ENCODE assay signal across 36 cellular contexts in genomic region chr12:112782921-112783320, GRCh38. TPM values are rescaled to one million over a fixed set of nuclear protein-coding genes. Genes with fewer than 3 reads are reported as not detected.
"Had no signal": no experiment of that assay in that cellular context is flagged by ENCODE, and none has a peak within 500 bp of the region (broad histone marks: within the 10 kb centered on the region; RNA-seq: fewer than 3 reads in every experiment).

No MANE protein-coding gene starts in this region.

- H3K4me1 Mint-ChIP-seq: activated B cell treated with CpG ODN at 0.5 μM for 24 hours, T-helper 17 cell had no signal

- H3K9me3 ChIP-seq: gastrocnemius medialis, heart left ventricle had no signal

- H3K4me1 ChIP-seq: foreskin keratinocyte, gastrocnemius medialis, heart left ventricle had no signal

- H3K36me3 ChIP-seq: brain microvascular endothelial cell, gastrocnemius medialis, heart left ventricle, WERI-Rb-1 had no signal

- H3K27ac ChIP-seq: brain microvascular endothelial cell, foreskin keratinocyte, gastrocnemius medialis, heart left ventricle, WERI-Rb-1 had no signal

- H3K36me3 Mint-ChIP-seq: activated naive CD8-positive, alpha-beta T cell had no signal

- H3K27ac Mint-ChIP-seq: activated B cell treated with CpG ODN at 0.5 μM for 24 hours; activated CD8-positive, alpha-beta T cell treated with anti-CD3 and anti-CD28 coated beads for 36 hours; activated naive CD8-positive, alpha-beta T cell; activated T-cell treated with anti-CD3 and anti-CD28 coated beads, Interleukin-2, amount 50 U/mL, for 72 hours; effector memory CD8-positive, alpha-beta T cell; T-helper 17 cell; T-helper 2 cell treated with Interferon-gamma antibody and Interleukin-4, amounts not matched to agents 5 μg/mL and 100 μg/mL, for 36 hours had no signal

- H3K27me3 ChIP-seq: brain microvascular endothelial cell, gastrocnemius medialis had no signal

- ATAC-seq: activated CD4-positive, CD25-positive, alpha-beta regulatory T cell treated with anti-CD3 and anti-CD28 coated beads, Interleukin-2, amount 50 U/mL, for 24 hours; activated CD8-positive, alpha-beta T cell treated with anti-CD3 and anti-CD28 coated beads for 36 hours; activated T-cell treated with anti-CD3 and anti-CD28 coated beads, Interleukin-2, amount 50 U/mL, for 72 hours; effector memory CD8-positive, alpha-beta T cell; esophagus mucosa; foreskin keratinocyte; gastrocnemius medialis; heart left ventricle; T-helper 17 cell had no signal

- H3K4me3 ChIP-seq: gastrocnemius medialis, heart left ventricle had no signal

- DNase-seq: activated B cell treated with CpG ODN at 0.5 μM for 24 hours; activated CD4-positive, alpha-beta T cell treated with anti-CD3 and anti-CD28 coated beads for 48 hours; activated CD4-positive, alpha-beta T cell treated with anti-CD3 and anti-CD28 coated beads, Interleukin-2, amount 50 U/mL, for 1 hour; activated CD4-positive, alpha-beta T cell treated with anti-CD3 and anti-CD28 coated beads, Interleukin-2, amount 50 U/mL, for 48 hours; activated CD8-positive, alpha-beta memory T cell treated with anti-CD3 and anti-CD28 coated beads for 24 hours; activated CD8-positive, alpha-beta T cell treated with anti-CD3 and anti-CD28 coated beads for 36 hours; activated effector memory CD4-positive, alpha-beta T cell treated with Interleukin-2 at 50 U/mL for 16 hours; activated gamma-delta T cell treated with Interleukin-2 at 50 U/mL for 16 hours; activated naive CD4-positive, alpha-beta T cell treated with anti-CD3 and anti-CD28 coated beads, Interleukin-2, amount 50 U/mL, for 16 hours; activated naive CD4-positive, alpha-beta T cell treated with Interleukin-2 at 50 U/mL for 16 hours; activated T-cell treated with anti-CD3 and anti-CD28 coated beads, Interleukin-2, amount 50 U/mL, for 1 hour; activated T-cell treated with anti-CD3 and anti-CD28 coated beads, Interleukin-2, amount 50 U/mL, for 72 hours; amniotic stem cell; anterior cingulate cortex; brain microvascular endothelial cell; caudate nucleus; cerebellar nuclear complex; cortex of kidney; dermis blood vessel endothelial cell; effector CD4-positive, alpha-beta T cell; effector memory CD8-positive, alpha-beta T cell; gastrocnemius medialis; glutamatergic neuron; heart left ventricle; T-helper 1 cell; T-helper 17 cell; T1000; WERI-Rb-1 had no signal

- H3K4me3 Mint-ChIP-seq: activated B cell treated with CpG ODN at 0.5 μM for 24 hours; activated CD8-positive, alpha-beta T cell treated with anti-CD3 and anti-CD28 coated beads for 36 hours; activated naive CD8-positive, alpha-beta T cell; activated T-cell treated with anti-CD3 and anti-CD28 coated beads, Interleukin-2, amount 50 U/mL, for 72 hours; effector memory CD8-positive, alpha-beta T cell; T-helper 17 cell; T-helper 2 cell treated with Interferon-gamma antibody and Interleukin-4, amounts not matched to agents 5 μg/mL and 100 μg/mL, for 36 hours had no signal

- H3K9me3 Mint-ChIP-seq: activated B cell treated with CpG ODN at 0.5 μM for 24 hours; activated CD8-positive, alpha-beta T cell treated with anti-CD3 and anti-CD28 coated beads for 36 hours; T-helper 2 cell treated with Interferon-gamma antibody and Interleukin-4, amounts not matched to agents 5 μg/mL and 100 μg/mL, for 36 hours had no signal

RNA-seq across cellular contexts. Expression of gene RPH3A, which starts 8.6 kb away (rescaled TPM):
- total RNA-seq: activated B cell treated with CpG ODN at 0.5 μM for 24 hours; activated CD8-positive, alpha-beta T cell treated with anti-CD3 and anti-CD28 coated beads for 36 hours; activated T-cell treated with anti-CD3 and anti-CD28 coated beads, Interleukin-2, amount 50 U/mL, for 72 hours; astrocyte; dermis blood vessel endothelial cell; endothelial cell of umbilical vein; epithelial cell of proximal tubule; esophagus mucosa; foreskin keratinocyte had no signal
- polyA plus RNA-seq: endothelial cell of umbilical vein, foreskin keratinocyte, heart left ventricle had no signal
